Comparison of ENCODE assay signal across 19 cellular contexts in the genomic region with DNA sequence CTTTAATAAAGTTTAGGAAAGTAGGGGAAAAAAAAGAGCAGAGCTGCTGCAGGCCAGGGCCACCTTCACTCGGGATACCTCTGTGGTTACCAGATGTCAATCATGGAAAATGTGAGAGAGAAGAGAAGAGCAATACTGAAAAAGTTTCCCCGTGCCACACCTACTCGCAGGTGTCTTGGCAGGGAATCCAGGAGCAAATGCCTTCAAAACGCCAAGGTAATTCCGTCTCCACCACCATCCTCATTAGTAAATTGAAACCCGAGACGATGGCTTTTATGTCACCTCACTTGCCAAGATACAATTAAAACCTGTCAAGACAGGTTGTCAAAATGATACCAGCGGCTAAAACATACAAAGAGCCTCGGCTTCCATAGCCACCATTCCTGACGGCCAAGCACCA. TPM values are rescaled to one million over a fixed set of nuclear protein-coding genes. Genes with fewer than 3 reads are reported as not detected.
DNase-seq lines count a peak whose midpoint lies in the region; ATAC-seq, FAIRE-seq and TF ChIP-seq lines count a peak whose summit lies in the region.
"Had no signal": no experiment of that assay in that cellular context is flagged by ENCODE, and none has a peak within 500 bp of the region (broad histone marks: within the 10 kb centered on the region; RNA-seq: fewer than 3 reads in every experiment).

No MANE protein-coding gene starts in this region.

- H3K9ac ChIP-seq in K562 (ENCODE audit: insufficient read depth in 1 of 2, low read depth in 2 of 2, low read length in 2 of 2) (no peak overlapping the region), iPS-20b (ENCODE audit: low read depth, low read length) (peak overlapping the region; percentile 10; the same call in 1 of the 2 replicates)

- POLR2A ChIA-PET in K562 (lab: Yijun Ruan, JAX) = interaction anchor here (1.2 kb wide), 1 partner anchor 10 kb away, joined by 4 read pairs; no protein-coding TSS in a partner anchor
- POLR2A ChIA-PET in CD4-positive, alpha-beta memory T cell (lab: Charles Lee; ENCODE audit: partially characterized antibody) = no interaction called here

- TF ChIP-seq RAD21 in Ishikawa (IDR thresholded peaks at IDR 0.05; ENCODE audit: low read depth) (no peak), K562 (CRISPR knock-in tag; conservative IDR thresholded peaks at IDR 0.05 in 1 of 2, IDR thresholded peaks at IDR 0.05 in 1 of 2) (no peak)

- H3K27ac ChIP-seq in K562 (ENCODE audit: extremely low read depth, low read depth, low read length) (no peak overlapping the region), iPS-20b (ENCODE audit: low read length) (no peak overlapping the region)
- H3K27ac ChIP-seq in CD4-positive, alpha-beta memory T cell (ENCODE audit: low read depth, low read length) = no peak overlapping the region
- H3K27ac ChIP-seq: HL-60, RWPE1, SJCRH30 had no signal

- peak; percentile 35 for FAIRE-seq in K562 (lab: Jason Lieb, UNC)
- FAIRE-seq: HepG2 had no signal

- peaks cover 0 to 2% (median 0%) of the 10 kb centered on the region in 8 donors for H3K9me3 Mint-ChIP-seq in CD4-positive, alpha-beta memory T cell
- H3K9me3 Mint-ChIP-seq: CD8-positive, alpha-beta T cell had no signal

- no peak for TF ChIP-seq CTCF in K562 (IDR thresholded peaks at IDR 0.05 in 2 of 3, conservative IDR thresholded peaks at IDR 0.05 in 1 of 3; ENCODE audit: insufficient read depth in 2 of 3, low read depth in 1 of 3, low read length in 3 of 3)

- peak; percentile 7 for DNase-seq in NCI-H2107 (lab: John Stamatoyannopoulos, UW)
- no peak for DNase-seq in K562 (ENCODE audit: extremely low read depth in 1 of 4, low spot score in 3 of 4)
- DNase-seq in HK-2 (ENCODE audit: unreplicated experiment) = no peak
- no peak for DNase-seq in CD4-positive, alpha-beta memory T cell
- DNase-seq: BE2C; CD8-positive, alpha-beta T cell; H7; Karpas-422; MM.1S; SJCRH30 had no signal

- ATAC-seq in K562 (no peak), HG02973 (IDR thresholded peaks at IDR 0.05; ENCODE audit: unreplicated experiment) (no peak)
- ATAC-seq: CD8-positive, alpha-beta T cell; HepG2 had no signal

- H3K4me1 ChIP-seq in K562 (replicated peaks in 1 of 2; ENCODE audit: control insufficient read depth in 2 of 2, insufficient read depth in 2 of 2, low read length in 2 of 2) (peaks cover 0 to 2% of the 10 kb centered on the region in 2 experiments; a peak in 1 of 5 replicates), iPS-20b (ENCODE audit: insufficient read depth, low read length) (peaks cover 28% of the 10 kb centered on the region; the same call in 1 of the 2 replicates)
- no peaks in the 10 kb centered on the region for H3K4me1 ChIP-seq in CD4-positive, alpha-beta memory T cell (ENCODE audit: insufficient read depth, low read length)
- H3K4me1 ChIP-seq: BE2C, SJCRH30 had no signal

- H3K27me3 ChIP-seq in K562 (ENCODE audit: control insufficient read depth in 2 of 2, insufficient read depth in 2 of 2, low read length in 2 of 2) = peaks cover 10 to 16% of the 10 kb centered on the region in 2 experiments; a peak in 4 of 5 replicates
- H3K27me3 ChIP-seq in iPS-20b (ENCODE audit: insufficient read depth, low read length) = no peaks in the 10 kb centered on the region
- H3K27me3 ChIP-seq in CD4-positive, alpha-beta memory T cell (ENCODE audit: insufficient read depth, low read length) = no peaks in the 10 kb centered on the region
- H3K27me3 ChIP-seq: SJCRH30 had no signal

- in situ Hi-C loops in K562 (cut with MboI) = no loop called here

- intact Hi-C loops in K562 (cut with micrococcal nuclease) = loop anchor here (10.0 kb wide), 2 partner anchors 404 to 476 kb away; no protein-coding TSS in a partner anchor
- intact Hi-C loops in CD4-positive, alpha-beta memory T cell (cut with micrococcal nuclease) = no loop called here

- H3K4me3 ChIP-seq in K562 = no peak overlapping the region
- peak overlapping the region; percentile 35; the same call in 1 of the 2 replicates for H3K4me3 ChIP-seq in iPS-20b (ENCODE audit: low read length)
- no peak overlapping the region for H3K4me3 ChIP-seq in CD4-positive, alpha-beta memory T cell (ENCODE audit: low read length in 2 of 2)
- H3K4me3 ChIP-seq: SJCRH30 had no signal

- no peaks in the 10 kb centered on the region for H3K36me3 ChIP-seq in K562 (ENCODE audit: control insufficient read depth, insufficient read depth, low read length)
- H3K36me3 ChIP-seq in iPS-20b (ENCODE audit: insufficient read depth, low read depth, low read length) = no peaks in the 10 kb centered on the region
- H3K36me3 ChIP-seq in CD4-positive, alpha-beta memory T cell (ENCODE audit: insufficient read depth, low read length) = no peaks in the 10 kb centered on the region
- H3K36me3 ChIP-seq: BE2C, SJCRH30 had no signal

- 0% methylated on average over 10 of the region's 10 CpGs for WGBS in K562 (ENCODE audit: insufficient coverage, low coverage, missing lambda C conversion rate)

- TF ChIP-seq EP300 in Ishikawa (IDR thresholded peaks at IDR 0.05; ENCODE audit: borderline replicate concordance) = no peak
- no peak for TF ChIP-seq EP300 in K562 (IDR thresholded peaks at IDR 0.05; ENCODE audit: low read length)

- no peaks in the 10 kb centered on the region for H3K36me3 Mint-ChIP-seq in CD4-positive, alpha-beta memory T cell
- H3K36me3 Mint-ChIP-seq: CD8-positive, alpha-beta T cell had no signal

- H3K27ac Mint-ChIP-seq in CD4-positive, alpha-beta memory T cell = no peak overlapping the region
- H3K27ac Mint-ChIP-seq: CD8-positive, alpha-beta T cell had no signal

- peaks cover 11 to 27% of the 10 kb centered on the region in 2 donors for H3K27me3 Mint-ChIP-seq in CD4-positive, alpha-beta memory T cell

- no peaks in the 10 kb centered on the region for H4K20me1 ChIP-seq in K562 (replicated peaks; ENCODE audit: control insufficient read depth, insufficient read depth, low read length)

- no peaks in the 10 kb centered on the region for H3K79me2 ChIP-seq in K562 (ENCODE audit: control insufficient read depth, insufficient read depth, low read length)

- no peaks in the 10 kb centered on the region for H3K4me1 Mint-ChIP-seq in CD4-positive, alpha-beta memory T cell

- no peak overlapping the region for H3K4me2 ChIP-seq in K562 (ENCODE audit: insufficient read depth, low read length)

- BruUV-seq in K562 (replicated peaks; lab: Mats Ljungman, UMichigan) = no TSS peak

- no peak overlapping the region for H2AFZ ChIP-seq in K562 (ENCODE audit: low read depth, low read length)

- CTCF ChIA-PET in K562 (lab: Yijun Ruan, JAX; ENCODE audit: low intra/inter-chr PET ratio) = no interaction called here
- CTCF ChIA-PET in CD4-positive, alpha-beta memory T cell (lab: Charles Lee; ENCODE audit: partially characterized antibody) = no interaction called here

- no peaks in the 10 kb centered on the region for H3K9me1 ChIP-seq in K562 (ENCODE audit: control insufficient read depth, insufficient read depth, low read length)

- no peak overlapping the region for H3K4me3 Mint-ChIP-seq in CD4-positive, alpha-beta memory T cell
- H3K4me3 Mint-ChIP-seq: CD8-positive, alpha-beta T cell had no signal

- TF ChIP-seq POLR2A in K562 (conservative IDR thresholded peaks at IDR 0.05) = no peak

- H3K9me3 ChIP-seq in K562 (replicated peaks; ENCODE audit: control insufficient read depth, insufficient read depth, low read depth, low read length) (no peaks in the 10 kb centered on the region), iPS-20b (ENCODE audit: insufficient read depth, low read depth, low read length) (no peaks in the 10 kb centered on the region)
- no peaks in the 10 kb centered on the region for H3K9me3 ChIP-seq in CD4-positive, alpha-beta memory T cell (ENCODE audit: control insufficient read depth in 1 of 2, low read length in 2 of 2)
- H3K9me3 ChIP-seq: BE2C, SJCRH30 had no signal

TF ChIP-seq in Ishikawa, 13 proteins besides CTCF, POLR2A, EP300 and RAD21 (continues in another document):
- TF ChIP-seq CEBPB (IDR thresholded peaks at IDR 0.05) (no peak), NFIC (IDR thresholded peaks at IDR 0.05) (peak; percentile 34; the same call in 1 of the 2 replicates), CREB1 (IDR thresholded peaks at IDR 0.05; ENCODE audit: low read depth) (no peak), TAF1 (IDR thresholded peaks at IDR 0.05; ENCODE audit: low read depth) (no peak), FOXM1 (IDR thresholded peaks at IDR 0.05; ENCODE audit: borderline replicate concordance, low read depth) (no peak), TCF12 (IDR thresholded peaks at IDR 0.05; ENCODE audit: low read depth) (0 out of 2 replicates have a peak, but pooled peaks have one; percentile 32), ZBTB7A (IDR thresholded peaks at IDR 0.05; ENCODE audit: low read depth) (no peak)

TF ChIP-seq in K562, 482 proteins besides CTCF, POLR2A, EP300 and RAD21:
- TF ChIP-seq CEBPG (CRISPR knock-in tag; IDR thresholded peaks at IDR 0.05) = no peak
- no peak for TF ChIP-seq CEBPG (tag; conservative IDR thresholded peaks at IDR 0.05 in 1 of 2, IDR thresholded peaks at IDR 0.05 in 1 of 2)
- no peak for TF ChIP-seq SMARCC2 (IDR thresholded peaks at IDR 0.05; ENCODE audit: low read depth)
- TF ChIP-seq NR3C1 (CRISPR knock-in tag; IDR thresholded peaks at IDR 0.05) = no peak
- no peak for TF ChIP-seq IFI16 (CRISPR knock-in tag; IDR thresholded peaks at IDR 0.05)
- no peak for TF ChIP-seq PTRF (tag; IDR thresholded peaks at IDR 0.05)
- TF ChIP-seq ETV5 (CRISPR knock-in tag; IDR thresholded peaks at IDR 0.05; ENCODE audit: low read depth) = no peak
- TF ChIP-seq DIDO1 (tag; IDR thresholded peaks at IDR 0.05; ENCODE audit: low read depth) = no peak
- no peak for TF ChIP-seq ZBTB17 (CRISPR knock-in tag; IDR thresholded peaks at IDR 0.05)

RNA-seq across cellular contexts. Expression of gene FAM81B, which starts 49.7 kb away (rescaled TPM):
- not detected in 2 replicates for total RNA-seq in K562 (2011; cell fraction: chromatin; rRNA removed; ENCODE audit: low replicate concordance)
- not detected in 2 replicates for total RNA-seq in K562 (2011; cell fraction: nucleolus; rRNA removed)
- not detected in 2 replicates for total RNA-seq in K562 (2011; cell fraction: nucleoplasm; rRNA removed)
- total RNA-seq in K562 (2014; rRNA removed) = 0.09 TPM in 1 of 2 replicates, not detected in the other
- total RNA-seq in K562 (2014; rRNA removed; fragmentation: Illumina TruSeq; extraction: Trizol) = 0.25 and 0.70 TPM in 2 replicates
- 0.19 TPM in 1 of 2 replicates, not detected in the other for total RNA-seq in K562 (2015; rRNA removed; fragmentation: Illumina TruSeq; extraction: Trizol)
- 0.36 TPM in 1 of 2 replicates, not detected in the other for total RNA-seq in K562 (2021)
- polyA plus RNA-seq in K562 (2011; rRNA removed) = 0.12 and 0.38 TPM in 2 replicates
- polyA plus RNA-seq in K562 (2011; cell fraction: cytosol; rRNA removed) = 0.28 TPM in 1 of 2 replicates, not detected in the other
- polyA plus RNA-seq in K562 (2011; cell fraction: nucleus; rRNA removed) = not detected in 2 replicates
- polyA plus RNA-seq in K562 (2012) = 0.60 and 1.2 TPM in 2 replicates
- 0.29 and 0.64 TPM in 2 replicates for polyA plus RNA-seq in K562 (2014; fragmentation: Illumina TruSeq; extraction: Trizol)
- polyA plus RNA-seq in K562 (2014; fragmentation: Nextera tagmentation; extraction: Ambion mirVana) = under 1 TPM; 0.08 to 0.20 TPM
- polyA plus RNA-seq in K562 (2014; rRNA removed) = 0.20 and 0.52 TPM in 2 replicates
- polyA minus RNA-seq in K562 (2011; rRNA and poly(A)+ RNA removed) = not detected in 2 replicates
- not detected in 2 replicates for polyA minus RNA-seq in K562 (2011; cell fraction: cytosol; rRNA and poly(A)+ RNA removed)
- not detected in 2 replicates for polyA minus RNA-seq in K562 (2011; cell fraction: nucleus; rRNA and poly(A)+ RNA removed)
- not detected for total RNA-seq in CD4-positive, alpha-beta memory T cell
- polyA plus RNA-seq in CD4-positive, alpha-beta memory T cell = not detected
- total RNA-seq: CD8-positive, alpha-beta T cell; Daoy; H7; HepG2; SJCRH30; T-helper 2 cell treated with Interferon-gamma antibody and Interleukin-4, amounts not matched to agents 100 ng/mL and 5 ng/mL, for 36 hours had no signal
- polyA plus RNA-seq: AG04450, HepG2 had no signal
